8 cellular contexts compared by ENCODE assay signal in genomic region chr10:89700914-89701237, GRCh38. TPM values are rescaled to one million over a fixed set of nuclear protein-coding genes. Genes with fewer than 3 reads are reported as not detected.
A peak's percentile ranks its signal among the peaks of the same experiment; 100 is the strongest.
DNase-seq lines count a peak whose midpoint lies in the region; ATAC-seq, FAIRE-seq and TF ChIP-seq lines count a peak whose summit lies in the region.

No MANE protein-coding gene starts in this region.

- TF ChIP-seq POLR2A in gastroesophageal sphincter (IDR thresholded peaks at IDR 0.05) (no peak), gastrocnemius medialis (IDR thresholded peaks at IDR 0.05) (no peak)

- no peak for TF ChIP-seq EP300 in gastroesophageal sphincter (IDR thresholded peaks at IDR 0.05)

- WGBS in gastroesophageal sphincter (ENCODE audit: low coverage in 1 of 2), 2 donors = 0% methylated on average over 7 of the region's 7 CpGs; no CpG with 5 or more reads in 1 of the 2 donors

- DNase-seq in GM19239 (ENCODE audit: insufficient read length, low spot score) = no peak
- DNase-seq in gastrocnemius medialis = no peak
- DNase-seq in SK-N-DZ (ENCODE audit: low spot score) = no peak
- no peak for DNase-seq in activated gamma-delta T cell (lab: John Stamatoyannopoulos, UW)
- no peak for DNase-seq in NCI-H2171 (lab: John Stamatoyannopoulos, UW)

- H3K4me1 ChIP-seq in gastroesophageal sphincter (peaks cover 0 to 13% (median 3%) of the 10 kb centered on the region in 3 donors), gastrocnemius medialis (peaks cover 9 to 21% of the 10 kb centered on the region in 2 donors)

- FAIRE-seq in GM19239 (lab: Jason Lieb, UNC) = peak; percentile 57

- H3K27me3 ChIP-seq in gastroesophageal sphincter (no peaks in the 10 kb centered on the region), gastrocnemius medialis (no peaks in the 10 kb centered on the region)

- peak overlapping the region; percentile 72 for H3K4me3 ChIP-seq in WI38 (ENCODE audit: low read depth, low read length)
- H3K4me3 ChIP-seq in gastroesophageal sphincter = peak overlapping the region; percentile 67
- peak overlapping the region; percentile 73 to 89 (median 82) for H3K4me3 ChIP-seq in gastrocnemius medialis

- no peak for TF ChIP-seq CTCF in WI38 (IDR thresholded peaks at IDR 0.05; ENCODE audit: low read depth, low read length)
- TF ChIP-seq CTCF in gastroesophageal sphincter (IDR thresholded peaks at IDR 0.05) = no peak
- no peak for TF ChIP-seq CTCF in gastrocnemius medialis (IDR thresholded peaks at IDR 0.05 in 4 of 5, conservative IDR thresholded peaks at IDR 0.05 in 1 of 5)

- peak overlapping the region; percentile 69 to 90 (median 89) for H3K27ac ChIP-seq in gastroesophageal sphincter
- peak overlapping the region; percentile 89 to 93 (median 91) for H3K27ac ChIP-seq in gastrocnemius medialis

- intact Hi-C loops in gastrocnemius medialis (cut with DNase I; ENCODE audit: low total_unique reads) = loop anchor here (1.0 to 5.0 kb wide), 4 partner anchors 56 to 449 kb away; partner anchors contain the start of genes LIPA and PANK1

- H3K9me3 ChIP-seq in gastroesophageal sphincter (no peaks in the 10 kb centered on the region), gastrocnemius medialis (no peaks in the 10 kb centered on the region)

- H3K36me3 ChIP-seq in gastroesophageal sphincter (no peaks in the 10 kb centered on the region), gastrocnemius medialis (no peaks in the 10 kb centered on the region)

- ATAC-seq in gastroesophageal sphincter (peak; percentile 67), gastrocnemius medialis (peak in 1 of 2 donors; percentile 77), GM19397 (IDR thresholded peaks at IDR 0.05; ENCODE audit: unreplicated experiment) (no peak)

- in situ Hi-C loops in gastrocnemius medialis (cut with MboI; ENCODE audit: low sequenced_read_pairs in 4 of 4) = loop anchor here (5.0 to 25.0 kb wide), 5 partner anchors 56 to 276 kb away; partner anchors contain the start of gene PANK1 (in 1 of the 4)

RNA-seq across cellular contexts. Expression of gene KIF20B, which starts 0.5 kb away (rescaled TPM):
- total RNA-seq in gastroesophageal sphincter = 1 to 10 TPM; 2.4 to 3.0 (median 2.9) TPM
- total RNA-seq in gastrocnemius medialis = 1 to 10 TPM in 1 of 4 donors, under 1 TPM in 3; 0.65 to 1.0 (median 0.86) TPM
- polyA plus RNA-seq in SK-N-DZ (2014; cell fraction: cytosol; rRNA removed) = 25.1 and 27.2 TPM in 2 replicates
- polyA plus RNA-seq in SK-N-DZ (2014; cell fraction: nucleus; rRNA removed) = 29.6 and 30.8 TPM in 2 replicates

RNA-seq across cellular contexts. Expression of gene PANK1, which starts 55.8 kb away (rescaled TPM):
- total RNA-seq in gastroesophageal sphincter = 1 to 10 TPM; 3.6 to 4.9 (median 4.1) TPM
- 10 to 100 TPM in 1 of 4 donors, 1 to 10 TPM in 3; 7.3 to 16.3 (median 9.0) TPM for total RNA-seq in gastrocnemius medialis
- 15.8 and 18.7 TPM in 2 replicates for polyA plus RNA-seq in SK-N-DZ (2014; cell fraction: cytosol; rRNA removed)
- 8.6 and 10.5 TPM in 2 replicates for polyA plus RNA-seq in SK-N-DZ (2014; cell fraction: nucleus; rRNA removed)
